ENCODE assay signal across 13 cellular contexts in the genomic region with DNA sequence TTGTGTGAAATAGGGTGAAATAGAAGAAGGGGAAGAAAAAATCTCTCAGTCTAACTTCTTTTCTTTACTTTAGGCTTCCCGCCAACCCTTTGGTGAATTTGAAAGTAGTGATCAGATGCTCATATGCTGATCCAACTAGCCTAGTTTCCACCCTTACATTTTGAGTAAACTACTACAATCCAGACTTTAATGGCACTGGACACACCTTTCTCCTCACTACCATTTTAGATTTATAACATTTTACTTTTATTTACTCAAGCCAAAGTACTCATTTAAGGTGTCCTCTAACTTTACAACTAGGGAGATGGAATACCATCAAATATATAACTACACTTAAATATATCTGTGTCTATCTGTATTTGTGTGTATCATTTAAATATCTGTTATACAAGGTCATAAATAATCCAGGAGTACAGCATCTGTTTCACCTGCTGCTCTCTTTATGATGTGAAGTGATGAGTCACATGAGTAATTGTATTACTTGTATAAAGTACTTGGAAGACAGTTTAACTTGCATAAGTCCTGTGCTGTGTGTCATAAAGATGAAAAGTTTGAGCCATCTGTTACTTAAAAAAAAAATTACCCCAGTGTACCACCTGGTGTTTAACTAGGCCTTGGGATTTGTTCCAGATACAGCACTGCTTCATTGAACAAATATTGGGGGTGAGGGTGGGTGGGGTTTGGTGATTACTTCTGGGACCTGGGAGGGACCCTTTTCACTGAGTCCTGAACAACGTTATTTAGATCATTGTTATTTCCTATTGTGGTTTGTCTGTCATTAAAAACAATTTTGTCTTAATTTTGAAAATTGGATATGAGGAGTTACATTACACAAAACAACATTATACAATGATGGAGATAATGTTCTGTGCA.
A peak's percentile ranks its signal among the peaks of the same experiment; 100 is the strongest.
DNase-seq lines count a peak whose midpoint lies in the region; ATAC-seq, FAIRE-seq and TF ChIP-seq lines count a peak whose summit lies in the region.
"Had no signal": no experiment of that assay in that cellular context is flagged by ENCODE, and none has a peak within 500 bp of the region (broad histone marks: within the 10 kb centered on the region; RNA-seq: fewer than 3 reads in every experiment).

No MANE protein-coding gene starts in this region.

- TF ChIP-seq RAD21 in GM12878 (IDR thresholded peaks at IDR 0.05; ENCODE audit: insufficient read depth, low read depth, low read length) = no peak

- ATAC-seq in activated naive CD4-positive, alpha-beta T cell treated with anti-CD3 and anti-CD28 coated beads, Interleukin-2, amount 50 U/mL, for 72 hours = peak; percentile 69 to 74
- ATAC-seq in GM12878 = peak; percentile 41

- RAD21 ChIA-PET in GM12878 (lab: Charles Lee; ENCODE audit: unreplicated experiment) = no interaction called here

- TF ChIP-seq POLR2A in GM12878 (IDR thresholded peaks at IDR 0.05; ENCODE audit: low read depth, low read length) = no peak

- peak overlapping the region in 1 of 2 donors; percentile 87 for H3K27ac Mint-ChIP-seq in activated naive CD4-positive, alpha-beta T cell treated with anti-CD3 and anti-CD28 coated beads, Interleukin-2, amount 50 U/mL, for 72 hours
- no peak overlapping the region for H3K27ac Mint-ChIP-seq in activated naive CD4-positive, alpha-beta T cell treated with anti-CD3 and anti-CD28 coated beads, Interleukin-2, amount 10 ng/mL, durations not matched to agents 7 days and 5 days
- peak overlapping the region; percentile 21 for H3K27ac Mint-ChIP-seq in stimulated activated naive CD8-positive, alpha-beta T cell treated with anti-CD3 and anti-CD28 coated beads, Interleukin-15, Interleukin-2, amounts not matched to agents 100 ng/mL and 50 ng/mL, for 24 hours
- H3K27ac Mint-ChIP-seq in osteocyte (ENCODE audit: unreplicated experiment) = no peak overlapping the region
- H3K27ac Mint-ChIP-seq in progenitor cell of endocrine pancreas = no peak overlapping the region
- H3K27ac Mint-ChIP-seq: activated CD4-positive, alpha-beta memory T cell treated with anti-CD3 and anti-CD28 coated beads, Interleukin-2, amount 10 ng/mL, durations not matched to agents 7 days and 5 days; B cell had no signal

- no peak overlapping the region for H3K4me2 ChIP-seq in GM12878 (ENCODE audit: control insufficient read depth, insufficient read depth)

- peaks cover 13% of the 10 kb centered on the region for H3K4me1 ChIP-seq in GM12878 (ENCODE audit: control insufficient read depth, insufficient read depth, low read length)
- H3K4me1 ChIP-seq: prostate gland had no signal

- H3K9ac ChIP-seq in GM12878 (ENCODE audit: control insufficient read depth, insufficient read depth, low read length) = no peak overlapping the region

- no peak overlapping the region for H3K4me3 ChIP-seq in GM12878
- H3K4me3 ChIP-seq: prostate gland had no signal

- no peaks in the 10 kb centered on the region for H3K27me3 Mint-ChIP-seq in activated naive CD4-positive, alpha-beta T cell treated with anti-CD3 and anti-CD28 coated beads, Interleukin-2, amount 10 ng/mL, durations not matched to agents 7 days and 5 days
- no peaks in the 10 kb centered on the region for H3K27me3 Mint-ChIP-seq in stimulated activated naive CD8-positive, alpha-beta T cell treated with anti-CD3 and anti-CD28 coated beads, Interleukin-15, Interleukin-2, amounts not matched to agents 100 ng/mL and 50 ng/mL, for 24 hours
- H3K27me3 Mint-ChIP-seq in osteocyte (ENCODE audit: unreplicated experiment) (no peaks in the 10 kb centered on the region), progenitor cell of endocrine pancreas (no peaks in the 10 kb centered on the region)
- H3K27me3 Mint-ChIP-seq: activated CD4-positive, alpha-beta memory T cell treated with anti-CD3 and anti-CD28 coated beads, Interleukin-2, amount 10 ng/mL, durations not matched to agents 7 days and 5 days; B cell had no signal

- TF ChIP-seq CTCF in GM12878 (IDR thresholded peaks at IDR 0.05 in 2 of 3, conservative IDR thresholded peaks at IDR 0.05 in 1 of 3; ENCODE audit: control insufficient read depth in 2 of 3, extremely low read depth in 1 of 3, insufficient read depth in 1 of 3, low read depth in 3 of 3, low read length in 3 of 3) (no peak), osteocyte (IDR thresholded peaks at IDR 0.05) (no peak), progenitor cell of endocrine pancreas (IDR thresholded peaks at IDR 0.05; ENCODE audit: unreplicated experiment) (no peak)

- WGBS in GM12878 (ENCODE audit: insufficient coverage, insufficient replicate concordance, low lambda C conversion rate, missing lambda C conversion rate) = 70% methylated on average over 2 of the region's 2 CpGs

- POLR2A ChIA-PET in GM12878 (lab: Charles Lee) = no interaction called here

- H4K20me1 ChIP-seq in GM12878 (ENCODE audit: control insufficient read depth, insufficient read depth) = no peaks in the 10 kb centered on the region

- peaks cover 0 to 4% of the 10 kb centered on the region in 2 donors for H3K36me3 Mint-ChIP-seq in activated naive CD4-positive, alpha-beta T cell treated with anti-CD3 and anti-CD28 coated beads, Interleukin-2, amount 50 U/mL, for 72 hours
- H3K36me3 Mint-ChIP-seq in activated naive CD4-positive, alpha-beta T cell treated with anti-CD3 and anti-CD28 coated beads, Interleukin-2, amount 10 ng/mL, durations not matched to agents 7 days and 5 days = no peaks in the 10 kb centered on the region
- no peaks in the 10 kb centered on the region for H3K36me3 Mint-ChIP-seq in stimulated activated naive CD8-positive, alpha-beta T cell treated with anti-CD3 and anti-CD28 coated beads, Interleukin-15, Interleukin-2, amounts not matched to agents 100 ng/mL and 50 ng/mL, for 24 hours (ENCODE audit: low read depth)
- no peaks in the 10 kb centered on the region for H3K36me3 Mint-ChIP-seq in osteocyte (ENCODE audit: unreplicated experiment)
- no peaks in the 10 kb centered on the region for H3K36me3 Mint-ChIP-seq in progenitor cell of endocrine pancreas (ENCODE audit: insufficient read depth)

- no peaks in the 10 kb centered on the region for H3K27me3 ChIP-seq in GM12878 (replicated peaks in 1 of 2; ENCODE audit: control insufficient read depth in 2 of 2, insufficient read depth in 2 of 2, low read length in 1 of 2)

- H3K27ac ChIP-seq in GM12878 (ENCODE audit: control insufficient read depth, insufficient read depth) = no peak overlapping the region
- H3K27ac ChIP-seq: prostate gland had no signal

- peaks cover 4% of the 10 kb centered on the region for H3K79me2 ChIP-seq in GM12878 (ENCODE audit: control insufficient read depth, insufficient read depth, low read length)

- no peak for DNase-seq in activated naive CD4-positive, alpha-beta T cell treated with anti-CD3 and anti-CD28 coated beads, Interleukin-2, amount 50 U/mL, for 72 hours (ENCODE audit: low spot score in 2 of 2)
- no peak for DNase-seq in activated naive CD4-positive, alpha-beta T cell treated with anti-CD3 and anti-CD28 coated beads, Interleukin-2, amount 10 ng/mL, durations not matched to agents 7 days and 5 days
- DNase-seq in NCI-H2081 treated with DMSO at 0.1 percent for 48 hours (lab: John Stamatoyannopoulos, UW) (peak; percentile 97), GM12878 (ENCODE audit: low read depth, low spot score) (no peak), hippocampal formation (lab: John Stamatoyannopoulos, UW) (no peak), osteocyte (ENCODE audit: extremely low spot score, unreplicated experiment) (no peak), progenitor cell of endocrine pancreas (ENCODE audit: low spot score, unreplicated experiment) (no peak)
- DNase-seq: activated CD4-positive, alpha-beta memory T cell treated with anti-CD3 and anti-CD28 coated beads, Interleukin-2, amount 10 ng/mL, durations not matched to agents 7 days and 5 days had no signal

- H3K36me3 ChIP-seq in GM12878 (ENCODE audit: control insufficient read depth in 2 of 2, insufficient read depth in 2 of 2, low read length in 1 of 2) = no peaks in the 10 kb centered on the region; a peak in 1 of 4 replicates
- H3K36me3 ChIP-seq: prostate gland had no signal

- no peak overlapping the region for H2AFZ ChIP-seq in GM12878 (ENCODE audit: control insufficient read depth, low read depth, low read length)

- SMC1A ChIA-PET in GM12878 (lab: Charles Lee; ENCODE audit: uncharacterized antibody, unreplicated experiment) = interaction anchor here (3.7 kb wide), 1 partner anchor 12 kb away, joined by 18 read pairs; no protein-coding TSS in a partner anchor

- H3K4me1 Mint-ChIP-seq in activated naive CD4-positive, alpha-beta T cell treated with anti-CD3 and anti-CD28 coated beads, Interleukin-2, amount 10 ng/mL, durations not matched to agents 7 days and 5 days = peaks cover 14% of the 10 kb centered on the region
- H3K4me1 Mint-ChIP-seq in stimulated activated naive CD8-positive, alpha-beta T cell treated with anti-CD3 and anti-CD28 coated beads, Interleukin-15, Interleukin-2, amounts not matched to agents 100 ng/mL and 50 ng/mL, for 24 hours (ENCODE audit: low read depth) = peaks cover 82% of the 10 kb centered on the region
- H3K4me1 Mint-ChIP-seq in osteocyte (ENCODE audit: unreplicated experiment) = peaks cover 10% of the 10 kb centered on the region
- H3K4me1 Mint-ChIP-seq in progenitor cell of endocrine pancreas (ENCODE audit: low read depth) = peaks cover 42% of the 10 kb centered on the region

- TF ChIP-seq EP300 in GM12878 (IDR thresholded peaks at IDR 0.05; ENCODE audit: borderline replicate concordance in 1 of 2, control insufficient read depth in 1 of 2, low read depth in 2 of 2, low read length in 2 of 2) = 0 out of 4 replicates have a peak, but pooled peaks of 1 of the 2 experiments have one; percentile 19

- BruUV-seq in GM12878 (replicated peaks; lab: Mats Ljungman, UMichigan) = no TSS peak

- CTCF ChIA-PET in activated naive CD4-positive, alpha-beta T cell treated with anti-CD3 and anti-CD28 coated beads, Interleukin-2, amount 10 ng/mL, durations not matched to agents 7 days and 5 days (lab: Charles Lee) = no interaction called here
- CTCF ChIA-PET in GM12878 (lab: Yijun Ruan, JAX) = interaction anchor here (0.9 kb wide), 1 partner anchor 142 kb away, joined by 3 read pairs; no protein-coding TSS in a partner anchor

- no peak for FAIRE-seq in GM12878 (lab: Jason Lieb, UNC)
- FAIRE-seq: colon, GM18507 had no signal

- H3K9me3 ChIP-seq in GM12878 (replicated peaks; ENCODE audit: control insufficient read depth, insufficient read depth, low read length) = no peaks in the 10 kb centered on the region
- H3K9me3 ChIP-seq: prostate gland had no signal

- intact Hi-C loops in GM12878 (cut with micrococcal nuclease; ENCODE audit: unreplicated experiment) = loop anchor here (10.0 kb wide), 3 partner anchors 142 to 888 kb away; partner anchors contain the start of gene SOX4

- H3K4me3 Mint-ChIP-seq in activated naive CD4-positive, alpha-beta T cell treated with anti-CD3 and anti-CD28 coated beads, Interleukin-2, amount 10 ng/mL, durations not matched to agents 7 days and 5 days = no peak overlapping the region
- H3K4me3 Mint-ChIP-seq in stimulated activated naive CD8-positive, alpha-beta T cell treated with anti-CD3 and anti-CD28 coated beads, Interleukin-15, Interleukin-2, amounts not matched to agents 100 ng/mL and 50 ng/mL, for 24 hours = no peak overlapping the region
- no peak overlapping the region for H3K4me3 Mint-ChIP-seq in osteocyte (ENCODE audit: unreplicated experiment)
- H3K4me3 Mint-ChIP-seq in progenitor cell of endocrine pancreas (ENCODE audit: low read depth) = no peak overlapping the region
- H3K4me3 Mint-ChIP-seq: activated CD4-positive, alpha-beta memory T cell treated with anti-CD3 and anti-CD28 coated beads, Interleukin-2, amount 10 ng/mL, durations not matched to agents 7 days and 5 days; B cell had no signal

- peaks cover 0 to 4% of the 10 kb centered on the region in 2 donors for H3K9me3 Mint-ChIP-seq in activated naive CD4-positive, alpha-beta T cell treated with anti-CD3 and anti-CD28 coated beads, Interleukin-2, amount 50 U/mL, for 72 hours
- no peaks in the 10 kb centered on the region for H3K9me3 Mint-ChIP-seq in activated naive CD4-positive, alpha-beta T cell treated with anti-CD3 and anti-CD28 coated beads, Interleukin-2, amount 10 ng/mL, durations not matched to agents 7 days and 5 days
- no peaks in the 10 kb centered on the region for H3K9me3 Mint-ChIP-seq in stimulated activated naive CD8-positive, alpha-beta T cell treated with anti-CD3 and anti-CD28 coated beads, Interleukin-15, Interleukin-2, amounts not matched to agents 100 ng/mL and 50 ng/mL, for 24 hours
- H3K9me3 Mint-ChIP-seq in osteocyte (ENCODE audit: unreplicated experiment) = no peaks in the 10 kb centered on the region
- H3K9me3 Mint-ChIP-seq in progenitor cell of endocrine pancreas (ENCODE audit: low read depth) = peaks cover 4% of the 10 kb centered on the region
- H3K9me3 Mint-ChIP-seq: activated CD4-positive, alpha-beta memory T cell treated with anti-CD3 and anti-CD28 coated beads, Interleukin-2, amount 10 ng/mL, durations not matched to agents 7 days and 5 days had no signal

- in situ Hi-C loops in GM12878 (cut with MboI) = no loop called here
